In the genomic region with DNA sequence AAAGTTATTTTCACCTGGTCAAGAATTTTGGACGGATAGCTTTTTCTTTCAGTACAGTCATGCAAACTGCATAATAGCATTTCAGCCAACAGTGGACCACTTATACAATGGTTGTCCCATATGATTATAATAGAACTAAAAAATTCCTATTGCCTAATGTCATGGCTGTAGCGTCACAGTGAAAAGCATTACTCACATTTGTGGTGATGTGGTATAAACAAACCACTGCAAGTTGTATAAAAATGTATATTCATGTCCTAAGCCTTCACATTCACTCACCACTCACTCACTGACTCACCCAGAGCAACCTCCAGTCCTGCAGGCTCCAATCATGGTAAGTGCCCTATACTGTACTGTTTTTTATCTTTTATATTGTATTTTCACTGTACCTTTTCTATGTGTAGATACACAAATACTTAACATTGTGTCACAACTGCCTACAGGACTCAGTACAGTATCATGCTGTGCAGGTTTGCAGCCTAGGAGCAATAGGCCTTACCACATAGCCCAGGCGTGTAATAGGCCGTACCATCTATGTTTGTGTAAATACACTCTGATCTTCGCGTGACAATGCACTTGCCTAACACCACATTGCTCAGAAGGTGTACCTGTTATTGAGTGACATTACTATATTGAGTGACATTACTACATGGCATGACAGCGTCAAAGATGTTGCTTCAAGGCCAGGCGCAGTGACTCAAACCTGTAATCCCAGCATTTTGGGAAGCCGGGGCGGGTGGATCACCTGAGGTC, we compare ENCODE assay signal across 13 cellular contexts. TPM values are rescaled to one million over a fixed set of nuclear protein-coding genes. Genes with fewer than 3 reads are reported as not detected.
DNase-seq lines count a peak whose midpoint lies in the region; ATAC-seq and TF ChIP-seq lines count a peak whose summit lies in the region.
"Had no signal": no experiment of that assay in that cellular context is flagged by ENCODE, and none has a peak within 500 bp of the region (broad histone marks: within the 10 kb centered on the region; RNA-seq: fewer than 3 reads in every experiment).

No MANE protein-coding gene starts in this region.

- peaks cover 17% of the 10 kb centered on the region for H3K4me1 Mint-ChIP-seq in activated CD4-positive, alpha-beta T cell treated with anti-CD3 and anti-CD28 coated beads for 36 hours

- TF ChIP-seq EP300 in gastroesophageal sphincter (IDR thresholded peaks at IDR 0.05), result no peak

- dilution Hi-C loops in mammary epithelial cell (cut with HindIII; ENCODE audit: low sequenced_read_pairs), result loop anchor here (5.0 kb wide), 1 partner anchor 60 kb away; no protein-coding TSS in a partner anchor

- H3K4me3 ChIP-seq in mammary epithelial cell (replicated peaks in 1 of 3; ENCODE audit: insufficient read depth in 1 of 3, low read depth in 2 of 3, low read length in 3 of 3), result no peak overlapping the region
- no peak overlapping the region for H3K4me3 ChIP-seq in gastroesophageal sphincter
- H3K4me3 ChIP-seq: thyroid gland had no signal

- no peak overlapping the region for H2AFZ ChIP-seq in mammary epithelial cell (ENCODE audit: low read depth, low read length)

- H3K4me2 ChIP-seq in mammary epithelial cell (ENCODE audit: insufficient read depth, low read depth, low read length), result no peak overlapping the region

- CTCF ChIA-PET in activated CD4-positive, alpha-beta T cell treated with anti-CD3 and anti-CD28 coated beads for 36 hours (lab: Charles Lee), result no interaction called here
- CTCF ChIA-PET in mammary epithelial cell (lab: Charles Lee; ENCODE audit: low non-redundant PET), result no interaction called here

- WGBS in mammary epithelial cell (ENCODE audit: low coverage, missing lambda C conversion rate), result 81% methylated on average over 8 of the region's 10 CpGs
- 85 to 88% methylated on average over 6 of the region's 10 CpGs for WGBS in gastroesophageal sphincter (ENCODE audit: low coverage in 1 of 2), 2 donors

- BruUV-seq in mammary epithelial cell (replicated peaks; lab: Mats Ljungman, UMichigan), result no TSS peak

- H3K27me3 ChIP-seq in mammary epithelial cell (ENCODE audit: insufficient read depth, low read length), result no peaks in the 10 kb centered on the region
- H3K27me3 ChIP-seq in gastroesophageal sphincter, result no peaks in the 10 kb centered on the region
- H3K27me3 ChIP-seq: thyroid gland had no signal

- H3K4me3 Mint-ChIP-seq in activated CD4-positive, alpha-beta T cell treated with anti-CD3 and anti-CD28 coated beads for 36 hours, result no peak overlapping the region
- H3K4me3 Mint-ChIP-seq: neural crest cell; T-helper 1 cell treated with Interleukin-12 subunit alpha and Interleukin-12 subunit beta and Interleukin-4 antibody, amounts not matched to agents 30 μg/mL and 1 μg/mL, for 36 hours had no signal

- DNase-seq in activated CD4-positive, alpha-beta T cell treated with anti-CD3 and anti-CD28 coated beads for 36 hours, result peak; percentile 26
- no peak for DNase-seq in activated CD4-positive, alpha-beta T cell treated with anti-CD3 and anti-CD28 coated beads for 1 hour
- DNase-seq in M059J (ENCODE audit: low read depth) (peak; percentile 98), mammary epithelial cell (peak; percentile 93), non-pigmented ciliary epithelial cell (ENCODE audit: low read depth) (peak; percentile 89), cerebellar nuclear complex (lab: John Stamatoyannopoulos, UW) (no peak), Ammon's horn (ENCODE audit: low spot score) (no peak)
- DNase-seq: NCI-H526 treated with DMSO at 0.1 percent for 48 hours; stimulated activated CD4-positive, alpha-beta T cell treated with anti-CD3 and anti-CD28 coated beads, Interleukin-4, amount 100 ng/mL, for 4 hours; thyroid gland had no signal

- no peaks in the 10 kb centered on the region for H4K20me1 ChIP-seq in mammary epithelial cell (ENCODE audit: insufficient read depth, low read length)

- H3K9ac ChIP-seq in mammary epithelial cell (ENCODE audit: insufficient read depth, low read length), result no peak overlapping the region

- ATAC-seq in activated CD4-positive, alpha-beta T cell treated with anti-CD3 and anti-CD28 coated beads for 36 hours, result peak; percentile 95
- ATAC-seq in gastroesophageal sphincter, result no peak

- in situ Hi-C loops in mammary epithelial cell (cut with MboI; ENCODE audit: low sequenced_read_pairs in 2 of 2), result loop anchor here in 1 of 2 donors (25.0 kb wide), 1 partner anchor 885 kb away; no protein-coding TSS in a partner anchor

- no peaks in the 10 kb centered on the region for H3K27me3 Mint-ChIP-seq in activated CD4-positive, alpha-beta T cell treated with anti-CD3 and anti-CD28 coated beads for 36 hours

- peaks cover 39% of the 10 kb centered on the region for H3K79me2 ChIP-seq in mammary epithelial cell (ENCODE audit: insufficient read depth, low read length)

- POLR2A ChIA-PET in activated CD4-positive, alpha-beta T cell treated with anti-CD3 and anti-CD28 coated beads for 36 hours (lab: Charles Lee), result no interaction called here

- H3K4me1 ChIP-seq in mammary epithelial cell (ENCODE audit: insufficient read depth, low read length), result peaks cover 5% of the 10 kb centered on the region
- peaks cover 0 to 17% (median 5%) of the 10 kb centered on the region in 3 donors for H3K4me1 ChIP-seq in gastroesophageal sphincter

- TF ChIP-seq POLR2A in gastroesophageal sphincter (IDR thresholded peaks at IDR 0.05), result no peak

- H3K9me3 ChIP-seq in mammary epithelial cell (replicated peaks; ENCODE audit: insufficient read depth, low read length) (peaks cover 15% of the 10 kb centered on the region), gastroesophageal sphincter (no peaks in the 10 kb centered on the region)
- H3K9me3 ChIP-seq: thyroid gland had no signal

- H3K36me3 ChIP-seq in mammary epithelial cell (ENCODE audit: insufficient read depth, low read length) (no peaks in the 10 kb centered on the region), gastroesophageal sphincter (peaks cover 0 to 3% of the 10 kb centered on the region in 2 donors)
- H3K36me3 ChIP-seq: thyroid gland had no signal

- no peak overlapping the region for H3K27ac Mint-ChIP-seq in activated CD4-positive, alpha-beta T cell treated with anti-CD3 and anti-CD28 coated beads for 36 hours
- H3K27ac Mint-ChIP-seq: T-helper 1 cell treated with Interleukin-12 subunit alpha and Interleukin-12 subunit beta and Interleukin-4 antibody, amounts not matched to agents 30 μg/mL and 1 μg/mL, for 36 hours had no signal

- intact Hi-C loops in activated CD4-positive, alpha-beta T cell treated with anti-CD3 and anti-CD28 coated beads for 36 hours (cut with DNase I, micrococcal nuclease), result no loop called here
- intact Hi-C loops in mammary epithelial cell (cut with micrococcal nuclease), result no loop called here

- no peak for TF ChIP-seq CTCF in mammary epithelial cell (conservative IDR thresholded peaks at IDR 0.05 in 1 of 2, IDR thresholded peaks at IDR 0.05 in 1 of 2; ENCODE audit: extremely low read depth in 1 of 2, insufficient read depth in 1 of 2, low read depth in 1 of 2, low read length in 2 of 2)
- TF ChIP-seq CTCF in gastroesophageal sphincter (IDR thresholded peaks at IDR 0.05), result no peak

- H3K27ac ChIP-seq in mammary epithelial cell (ENCODE audit: insufficient read depth, low read depth, low read length), result no peak overlapping the region
- no peak overlapping the region for H3K27ac ChIP-seq in gastroesophageal sphincter
- H3K27ac ChIP-seq: thyroid gland had no signal

- H3K36me3 Mint-ChIP-seq in activated CD4-positive, alpha-beta T cell treated with anti-CD3 and anti-CD28 coated beads for 36 hours (ENCODE audit: low read depth), result peaks cover 13% of the 10 kb centered on the region

- H3K9me3 Mint-ChIP-seq in activated CD4-positive, alpha-beta T cell treated with anti-CD3 and anti-CD28 coated beads for 36 hours (ENCODE audit: low read depth), result peaks cover 2% of the 10 kb centered on the region
- H3K9me3 Mint-ChIP-seq: neural crest cell; T-helper 1 cell treated with Interleukin-12 subunit alpha and Interleukin-12 subunit beta and Interleukin-4 antibody, amounts not matched to agents 30 μg/mL and 1 μg/mL, for 36 hours had no signal

RNA-seq across cellular contexts. Expression of gene ABHD12, which starts 17.9 kb away (rescaled TPM):
- total RNA-seq in activated CD4-positive, alpha-beta T cell treated with anti-CD3 and anti-CD28 coated beads for 36 hours, result 10 to 100 TPM; 17.4 to 18.7 TPM
- total RNA-seq in M059J (2014; rRNA removed; shearing (Covaris generic)), result 99.0 and 130 TPM in 2 replicates
- total RNA-seq in mammary epithelial cell, result 10 to 100 TPM; 21.2 to 21.6 TPM
- polyA plus RNA-seq in mammary epithelial cell, result 16.8 TPM
- 46.9 TPM for polyA minus RNA-seq in mammary epithelial cell
- total RNA-seq in gastroesophageal sphincter, result 10 to 100 TPM; 19.2 to 45.9 (median 39.3) TPM

RNA-seq across cellular contexts. Expression of gene GINS1, which starts 34.7 kb away (rescaled TPM):
- total RNA-seq in activated CD4-positive, alpha-beta T cell treated with anti-CD3 and anti-CD28 coated beads for 36 hours, result 10 to 100 TPM; 24.6 to 32.7 TPM
- 31.5 and 41.3 TPM in 2 replicates for total RNA-seq in M059J (2014; rRNA removed; shearing (Covaris generic))
- 10 to 100 TPM in 1 of 2 donors, 1 to 10 TPM in 1; 5.7 to 16.8 TPM for total RNA-seq in mammary epithelial cell
- polyA plus RNA-seq in mammary epithelial cell, result 13.0 TPM
- 39.0 TPM for polyA minus RNA-seq in mammary epithelial cell
- total RNA-seq in gastroesophageal sphincter, result 1 to 10 TPM in 2 of 4 donors, under 1 TPM in 1, not detected in 1; 0.31 to 1.2 (median 1.2) TPM

Comparison
In these comparisons a context has a peak if more than half of its experiments do, and no peak if none do; other contexts are left out.
1. DNase-seq: peak in activated CD4-positive, alpha-beta T cell treated with anti-CD3 and anti-CD28 coated beads for 36 hours (single experiment), M059J (single experiment), mammary epithelial cell (single experiment) and non-pigmented ciliary epithelial cell (single experiment); none in activated CD4-positive, alpha-beta T cell treated with anti-CD3 and anti-CD28 coated beads for 1 hour (single experiment), cerebellar nuclear complex (0 of 2) and Ammon's horn (single experiment).